In genomic region chr7:95772298-95772770, GRCh38 we compare ENCODE assay signal across 1 cellular context.
TF ChIP-seq lines count a peak whose summit lies in the region.

Gene DYNC1I1, plus strand, starts transcription at chr7:95772554. Its CDS starts 32,176 bp downstream, at chr7:95804730.

TF ChIP-seq in HepG2, 621 proteins besides CTCF, POLR2A, EP300 and RAD21 (continued from another document and continues in another):
- TF ChIP-seq CEBPZ (IDR thresholded peaks at IDR 0.05; ENCODE audit: low read length) (no peak), ONECUT2 (CRISPR knock-in tag; IDR thresholded peaks at IDR 0.05) (no peak), ZNF83 (CRISPR knock-in tag; IDR thresholded peaks at IDR 0.05; ENCODE audit: borderline replicate concordance) (no peak), HIVEP1 (CRISPR knock-in tag; IDR thresholded peaks at IDR 0.05) (no peak), ZNF230 (CRISPR knock-in tag; IDR thresholded peaks at IDR 0.05) (no peak), ZNF263 (CRISPR knock-in tag; IDR thresholded peaks at IDR 0.05) (peak; percentile 77), KLF12 (CRISPR knock-in tag; IDR thresholded peaks at IDR 0.05; ENCODE audit: borderline replicate concordance) (no peak), ZNF768 (CRISPR knock-in tag; IDR thresholded peaks at IDR 0.05) (0 out of 2 replicates have a peak, but pooled peaks have one; percentile 9), GABPB1 (CRISPR knock-in tag; IDR thresholded peaks at IDR 0.05) (peak; percentile 66; the same call in 1 of the 2 replicates), RCOR2 (CRISPR knock-in tag; IDR thresholded peaks at IDR 0.05) (no peak), ZNF678 (CRISPR knock-in tag; IDR thresholded peaks at IDR 0.05) (no peak), PLRG1 (conservative IDR thresholded peaks at IDR 0.05) (no peak), KDM6A (CRISPR knock-in tag; IDR thresholded peaks at IDR 0.05; ENCODE audit: low read depth) (no peak), ZNF672 (CRISPR knock-in tag; IDR thresholded peaks at IDR 0.05) (peak; percentile 100), FOXA1 (IDR thresholded peaks at IDR 0.05) (no peak), FOXA1 (CRISPR knock-in tag; IDR thresholded peaks at IDR 0.05) (no peak), NFKBIZ (CRISPR knock-in tag; IDR thresholded peaks at IDR 0.05) (no peak), PLSCR1 (CRISPR knock-in tag; IDR thresholded peaks at IDR 0.05; ENCODE audit: borderline replicate concordance) (no peak), MEF2D (CRISPR knock-in tag; IDR thresholded peaks at IDR 0.05) (no peak), ZNF296 (CRISPR knock-in tag; conservative IDR thresholded peaks at IDR 0.05) (no peak), KDM2A (CRISPR knock-in tag; IDR thresholded peaks at IDR 0.05; ENCODE audit: borderline replicate concordance, low read depth) (no peak), ZNF710 (CRISPR knock-in tag; IDR thresholded peaks at IDR 0.05; ENCODE audit: borderline replicate concordance) (no peak), ZNF33B (CRISPR knock-in tag; IDR thresholded peaks at IDR 0.05) (no peak), ZNF660 (CRISPR knock-in tag; IDR thresholded peaks at IDR 0.05; ENCODE audit: borderline replicate concordance, low read depth) (no peak), PTBP1 (IDR thresholded peaks at IDR 0.05; ENCODE audit: low read depth, low read length, poor library complexity, severe bottlenecking) (no peak), FOSL1 (CRISPR knock-in tag; IDR thresholded peaks at IDR 0.05; ENCODE audit: borderline replicate concordance) (no peak), ZNF318 (CRISPR knock-in tag; IDR thresholded peaks at IDR 0.05) (no peak), ZNF121 (CRISPR knock-in tag; IDR thresholded peaks at IDR 0.05) (no peak), ZNF44 (CRISPR knock-in tag; IDR thresholded peaks at IDR 0.05) (no peak), NR2C2 (CRISPR knock-in tag; IDR thresholded peaks at IDR 0.05; ENCODE audit: borderline replicate concordance) (peak; percentile 90), PCBP1 (IDR thresholded peaks at IDR 0.05; ENCODE audit: borderline replicate concordance, low read depth, low read length) (no peak), RFX1 (IDR thresholded peaks at IDR 0.05) (no peak), SALL1 (CRISPR knock-in tag; IDR thresholded peaks at IDR 0.05) (peak; percentile 12; the same call in 1 of the 2 replicates), ZNF329 (CRISPR knock-in tag; IDR thresholded peaks at IDR 0.05; ENCODE audit: low read depth) (no peak), ZSCAN21 (CRISPR knock-in tag; IDR thresholded peaks at IDR 0.05; ENCODE audit: borderline replicate concordance) (no peak), NR2F1 (CRISPR knock-in tag; IDR thresholded peaks at IDR 0.05) (peak; percentile 35 to 36; a peak in 2 of 4 replicates), HOXA3 (CRISPR knock-in tag; IDR thresholded peaks at IDR 0.05) (0 out of 2 replicates have a peak, but pooled peaks have one; percentile 12), FOXK1 (CRISPR knock-in tag; IDR thresholded peaks at IDR 0.05; ENCODE audit: borderline replicate concordance, low read depth) (no peak), ISL2 (CRISPR knock-in tag; IDR thresholded peaks at IDR 0.05) (no peak), TRAFD1 (CRISPR knock-in tag; IDR thresholded peaks at IDR 0.05; ENCODE audit: borderline replicate concordance) (no peak), MEIS2 (CRISPR knock-in tag; IDR thresholded peaks at IDR 0.05) (no peak), ZNF335 (CRISPR knock-in tag; IDR thresholded peaks at IDR 0.05) (no peak), KDM5A (IDR thresholded peaks at IDR 0.05; ENCODE audit: borderline replicate concordance, low read length) (no peak), ZNF777 (CRISPR knock-in tag; IDR thresholded peaks at IDR 0.05) (peak; percentile 58; the same call in 1 of the 2 replicates), SPEN (CRISPR knock-in tag; IDR thresholded peaks at IDR 0.05; ENCODE audit: low read depth) (no peak), KDM5B (CRISPR knock-in tag; IDR thresholded peaks at IDR 0.05; ENCODE audit: borderline replicate concordance) (no peak), ATF4 (CRISPR knock-in tag; IDR thresholded peaks at IDR 0.05) (no peak), UBTF (CRISPR knock-in tag; IDR thresholded peaks at IDR 0.05) (peak; percentile 83; the same call in 1 of the 2 replicates), JUN (CRISPR knock-in tag; IDR thresholded peaks at IDR 0.05) (no peak)
